ENCODE assay signal across 18 cellular contexts in genomic region chr1:172109357-172109756, GRCh38.
DNase-seq lines count a peak whose midpoint lies in the region; ATAC-seq and TF ChIP-seq lines count a peak whose summit lies in the region.
"Had no signal": no experiment of that assay in that cellular context is flagged by ENCODE, and none has a peak within 500 bp of the region (broad histone marks: within the 10 kb centered on the region; RNA-seq: fewer than 3 reads in every experiment).

No MANE protein-coding gene starts in this region.

- no peak overlapping the region for H3K27ac ChIP-seq in brain microvascular endothelial cell
- H3K27ac ChIP-seq: right atrium auricular region had no signal

- ATAC-seq in GM19328 (IDR thresholded peaks at IDR 0.05; ENCODE audit: unreplicated experiment), result no peak
- no peak for ATAC-seq in mucosa of descending colon
- ATAC-seq: esophagus mucosa, T-helper 17 cell had no signal

- H3K36me3 ChIP-seq in mucosa of descending colon (ENCODE audit: low read depth) (no peaks in the 10 kb centered on the region), brain microvascular endothelial cell (replicated peaks) (no peaks in the 10 kb centered on the region)
- H3K36me3 ChIP-seq: right atrium auricular region had no signal

- H3K9me3 ChIP-seq in mucosa of descending colon, result no peaks in the 10 kb centered on the region
- H3K9me3 ChIP-seq: right atrium auricular region had no signal

- in situ Hi-C loops in KBM-7 (cut with MboI; ENCODE audit: low pct_unique_long_range_greater_than_20kb, low sequenced_read_pairs), result no loop called here
- in situ Hi-C loops in brain microvascular endothelial cell (cut with HindIII; ENCODE audit: low pct_ligation_motif_present, low sequenced_read_pairs), result no loop called here

- no peaks in the 10 kb centered on the region for H3K4me1 ChIP-seq in mucosa of descending colon (ENCODE audit: low read depth)
- H3K4me1 ChIP-seq: right atrium auricular region had no signal

- no peak overlapping the region for H3K4me3 ChIP-seq in mucosa of descending colon
- H3K4me3 ChIP-seq in brain microvascular endothelial cell (ENCODE audit: low read depth, low read length), result no peak overlapping the region
- H3K4me3 ChIP-seq: right atrium auricular region had no signal

- no peaks in the 10 kb centered on the region for H3K27me3 ChIP-seq in brain microvascular endothelial cell (replicated peaks)
- H3K27me3 ChIP-seq: right atrium auricular region had no signal

- TF ChIP-seq CTCF in AG09319 (IDR thresholded peaks at IDR 0.05; ENCODE audit: low read depth, low read length) (no peak), mucosa of descending colon (IDR thresholded peaks at IDR 0.05) (no peak), brain microvascular endothelial cell (IDR thresholded peaks at IDR 0.05; ENCODE audit: low read depth, low read length, missing control alignments) (no peak)

- intact Hi-C loops in mucosa of descending colon (cut with DNase I, micrococcal nuclease), result no loop called here

- DNase-seq in AG09319 (ENCODE audit: extremely low read depth, low read depth), result peak; percentile 27
- DNase-seq in KBM-7, result peak; percentile 25
- peak; percentile 76 to 89 for DNase-seq in dermis microvascular lymphatic vessel endothelial cell (ENCODE audit: low read depth in 2 of 2)
- DNase-seq in left kidney (ENCODE audit: low read depth, low spot score), result peak; percentile 31
- no peak for DNase-seq in activated naive CD4-positive, alpha-beta T cell (lab: John Stamatoyannopoulos, UW)
- DNase-seq in mucosa of descending colon, result no peak
- no peak for DNase-seq in brain microvascular endothelial cell
- DNase-seq: activated CD8-positive, alpha-beta memory T cell treated with anti-CD3 and anti-CD28 coated beads for 24 hours; CD4-positive, alpha-beta memory T cell; DMS79; H7; NCI-H2029 treated with DMSO at 0.1 percent for 48 hours; stimulated activated naive CD4-positive, alpha-beta T cell; T-helper 17 cell; trophoblast cell had no signal

Comparison
In these comparisons a context has a peak if more than half of its experiments do, and no peak if none do; other contexts are left out.
1. DNase-seq: peak in AG09319 (single experiment), KBM-7 (single experiment), dermis microvascular lymphatic vessel endothelial cell (2 of 2) and left kidney (single experiment); none in activated naive CD4-positive, alpha-beta T cell (0 of 4), mucosa of descending colon (0 of 3) and brain microvascular endothelial cell (single experiment).